Comparison of ENCODE assay signal across 14 cellular contexts in genomic region chr9:73167614-73168013, GRCh38. TPM values are rescaled to one million over a fixed set of nuclear protein-coding genes. Genes with fewer than 3 reads are reported as not detected.
DNase-seq lines count a peak whose midpoint lies in the region; ATAC-seq and TF ChIP-seq lines count a peak whose summit lies in the region.
"Had no signal": no experiment of that assay in that cellular context is flagged by ENCODE, and none has a peak within 500 bp of the region (broad histone marks: within the 10 kb centered on the region; RNA-seq: fewer than 3 reads in every experiment).

No MANE protein-coding gene starts in this region.

- no peak for TF ChIP-seq CTCF in Caco-2 (IDR thresholded peaks at IDR 0.05; ENCODE audit: insufficient read depth in 1 of 2, low read depth in 1 of 2, low read length in 1 of 2, severe bottlenecking in 1 of 2, unreplicated experiment in 1 of 2)

- no TSS peak for BruUV-seq in Caco-2 (replicated peaks; lab: Mats Ljungman, UMichigan)

- peaks cover 15% of the 10 kb centered on the region for H3K4me1 Mint-ChIP-seq in activated naive CD4-positive, alpha-beta T cell treated with anti-CD3 and anti-CD28 coated beads for 36 hours (ENCODE audit: low read depth)
- H3K4me1 Mint-ChIP-seq in activated naive CD8-positive, alpha-beta T cell treated with anti-CD3 and anti-CD28 coated beads for 36 hours, result peaks cover 17% of the 10 kb centered on the region
- H3K4me1 Mint-ChIP-seq in stimulated activated effector memory CD8-positive, alpha-beta T cell treated with anti-CD3 and anti-CD28 coated beads, Interleukin-12 subunit alpha, Interleukin-12 subunit beta, amount 100 ng/mL, for 72 hours, result peaks cover 36% of the 10 kb centered on the region
- no peaks in the 10 kb centered on the region for H3K4me1 Mint-ChIP-seq in Caco-2 (ENCODE audit: low read depth, unreplicated experiment)

- CTCF ChIA-PET in activated naive CD4-positive, alpha-beta T cell treated with anti-CD3 and anti-CD28 coated beads for 36 hours (lab: Charles Lee), result no interaction called here
- CTCF ChIA-PET in Caco-2 (lab: Charles Lee), result no interaction called here

- intact Hi-C loops in activated naive CD4-positive, alpha-beta T cell treated with anti-CD3 and anti-CD28 coated beads for 36 hours (cut with micrococcal nuclease), result loop anchor here (1.0 to 5.0 kb wide), 2 partner anchors 12 to 35 kb away; no protein-coding TSS in a partner anchor
- intact Hi-C loops in Caco-2 (cut with micrococcal nuclease; ENCODE audit: unreplicated experiment), result no loop called here

- H3K4me3 Mint-ChIP-seq in activated naive CD4-positive, alpha-beta T cell treated with anti-CD3 and anti-CD28 coated beads for 36 hours, result peak overlapping the region; percentile 45
- H3K4me3 Mint-ChIP-seq in activated naive CD8-positive, alpha-beta T cell treated with anti-CD3 and anti-CD28 coated beads for 36 hours, result no peak overlapping the region
- H3K4me3 Mint-ChIP-seq in stimulated activated effector memory CD8-positive, alpha-beta T cell treated with anti-CD3 and anti-CD28 coated beads, Interleukin-12 subunit alpha, Interleukin-12 subunit beta, amount 100 ng/mL, for 72 hours, result peak overlapping the region; percentile 46
- no peak overlapping the region for H3K4me3 Mint-ChIP-seq in Caco-2 (ENCODE audit: unreplicated experiment)

- ATAC-seq in HG02610 (IDR thresholded peaks at IDR 0.05; ENCODE audit: unreplicated experiment) (peak; percentile 66), HG03108 (IDR thresholded peaks at IDR 0.05; ENCODE audit: unreplicated experiment) (no peak)
- peak; percentile 52 for ATAC-seq in stimulated activated effector memory CD8-positive, alpha-beta T cell treated with anti-CD3 and anti-CD28 coated beads, Interleukin-12 subunit alpha, Interleukin-12 subunit beta, amount 100 ng/mL, for 72 hours
- ATAC-seq: activated CD4-positive, CD25-positive, alpha-beta regulatory T cell treated with anti-CD3 and anti-CD28 coated beads, Interleukin-2, amount 50 U/mL, for 24 hours; activated naive CD4-positive, alpha-beta T cell treated with anti-CD3 and anti-CD28 coated beads, Interleukin-2, amount 50 U/mL, for 72 hours; Panc1 had no signal

- POLR2A ChIA-PET in Caco-2 (lab: Charles Lee), result no interaction called here

- H3K9me3 ChIP-seq in Caco-2, result no peaks in the 10 kb centered on the region
- H3K9me3 ChIP-seq: HAP-1 had no signal

- no peaks in the 10 kb centered on the region for H3K4me1 ChIP-seq in Caco-2

- H3K36me3 ChIP-seq in Caco-2 (ENCODE audit: control insufficient read depth, insufficient read depth, low read length), result no peaks in the 10 kb centered on the region

- H3K27ac Mint-ChIP-seq in activated naive CD4-positive, alpha-beta T cell treated with anti-CD3 and anti-CD28 coated beads for 36 hours, result peak overlapping the region; percentile 54
- H3K27ac Mint-ChIP-seq in activated naive CD8-positive, alpha-beta T cell treated with anti-CD3 and anti-CD28 coated beads for 36 hours, result peak overlapping the region; percentile 65
- peak overlapping the region; percentile 45 for H3K27ac Mint-ChIP-seq in stimulated activated effector memory CD8-positive, alpha-beta T cell treated with anti-CD3 and anti-CD28 coated beads, Interleukin-12 subunit alpha, Interleukin-12 subunit beta, amount 100 ng/mL, for 72 hours
- no peak overlapping the region for H3K27ac Mint-ChIP-seq in Caco-2 (ENCODE audit: unreplicated experiment)

- no peak overlapping the region for H3K4me3 ChIP-seq in Caco-2 (ENCODE audit: low read depth, low read length)
- H3K4me3 ChIP-seq: HAP-1 had no signal

- peaks cover 21% of the 10 kb centered on the region for H3K36me3 Mint-ChIP-seq in activated naive CD4-positive, alpha-beta T cell treated with anti-CD3 and anti-CD28 coated beads for 36 hours (ENCODE audit: low read depth)
- H3K36me3 Mint-ChIP-seq in activated naive CD8-positive, alpha-beta T cell treated with anti-CD3 and anti-CD28 coated beads for 36 hours, result peaks cover 31% of the 10 kb centered on the region
- H3K36me3 Mint-ChIP-seq in stimulated activated effector memory CD8-positive, alpha-beta T cell treated with anti-CD3 and anti-CD28 coated beads, Interleukin-12 subunit alpha, Interleukin-12 subunit beta, amount 100 ng/mL, for 72 hours, result peaks cover 95% of the 10 kb centered on the region
- peaks cover 4% of the 10 kb centered on the region for H3K36me3 Mint-ChIP-seq in Caco-2 (ENCODE audit: insufficient read depth, unreplicated experiment)

- H3K27me3 Mint-ChIP-seq in activated naive CD4-positive, alpha-beta T cell treated with anti-CD3 and anti-CD28 coated beads for 36 hours (ENCODE audit: low read depth), result no peaks in the 10 kb centered on the region
- no peaks in the 10 kb centered on the region for H3K27me3 Mint-ChIP-seq in activated naive CD8-positive, alpha-beta T cell treated with anti-CD3 and anti-CD28 coated beads for 36 hours
- H3K27me3 Mint-ChIP-seq in Caco-2 (ENCODE audit: insufficient read depth, unreplicated experiment), result no peaks in the 10 kb centered on the region

- no peaks in the 10 kb centered on the region for H3K9me3 Mint-ChIP-seq in activated naive CD4-positive, alpha-beta T cell treated with anti-CD3 and anti-CD28 coated beads for 36 hours
- H3K9me3 Mint-ChIP-seq in activated naive CD8-positive, alpha-beta T cell treated with anti-CD3 and anti-CD28 coated beads for 36 hours, result no peaks in the 10 kb centered on the region
- no peaks in the 10 kb centered on the region for H3K9me3 Mint-ChIP-seq in stimulated activated effector memory CD8-positive, alpha-beta T cell treated with anti-CD3 and anti-CD28 coated beads, Interleukin-12 subunit alpha, Interleukin-12 subunit beta, amount 100 ng/mL, for 72 hours
- H3K9me3 Mint-ChIP-seq in Caco-2 (ENCODE audit: unreplicated experiment), result no peaks in the 10 kb centered on the region

- no peaks in the 10 kb centered on the region for H3K27me3 ChIP-seq in Caco-2 (replicated peaks; ENCODE audit: control insufficient read depth, insufficient read depth, low read length)

- no peak for DNase-seq in activated naive CD4-positive, alpha-beta T cell treated with anti-CD3 and anti-CD28 coated beads for 36 hours
- DNase-seq in activated naive CD4-positive, alpha-beta T cell treated with Interleukin-2 at 50 U/mL for 16 hours, result no peak
- DNase-seq in activated naive CD8-positive, alpha-beta T cell treated with anti-CD3 and anti-CD28 coated beads for 36 hours, result no peak
- no peak for DNase-seq in stimulated activated effector memory CD8-positive, alpha-beta T cell treated with anti-CD3 and anti-CD28 coated beads, Interleukin-12 subunit alpha, Interleukin-12 subunit beta, amount 100 ng/mL, for 72 hours (ENCODE audit: low spot score in 2 of 2)
- DNase-seq in Caco-2 (no peak), COLO829 (ENCODE audit: low spot score) (no peak)
- DNase-seq: head of caudate nucleus, NCI-H226 had no signal

RNA-seq across cellular contexts. Expression of gene ANXA1, which starts 15.9 kb away (rescaled TPM):
- total RNA-seq in activated naive CD4-positive, alpha-beta T cell treated with anti-CD3 and anti-CD28 coated beads for 36 hours, result 10 to 100 TPM; 17.9 to 19.9 TPM
- total RNA-seq in activated naive CD8-positive, alpha-beta T cell treated with anti-CD3 and anti-CD28 coated beads for 36 hours, result 10 to 100 TPM; 34.3 to 35.1 TPM
- 8.3 and 12.0 TPM in 2 replicates for total RNA-seq in Caco-2 (2022)

Comparison
In these comparisons a context has a peak if more than half of its experiments do, and no peak if none do; other contexts are left out.
1. H3K4me3 Mint-ChIP-seq: peak in activated naive CD4-positive, alpha-beta T cell treated with anti-CD3 and anti-CD28 coated beads for 36 hours (single experiment) and stimulated activated effector memory CD8-positive, alpha-beta T cell treated with anti-CD3 and anti-CD28 coated beads, Interleukin-12 subunit alpha, Interleukin-12 subunit beta, amount 100 ng/mL, for 72 hours (single experiment); none in activated naive CD8-positive, alpha-beta T cell treated with anti-CD3 and anti-CD28 coated beads for 36 hours (single experiment) and Caco-2 (single experiment).